In genomic region chr11:3215346-3216026, GRCh38 we compare ENCODE assay signal across 22 cellular contexts. TPM values are rescaled to one million over a fixed set of nuclear protein-coding genes. Genes with fewer than 3 reads are reported as not detected.
DNase-seq lines count a peak whose midpoint lies in the region; ATAC-seq and TF ChIP-seq lines count a peak whose summit lies in the region.
"Had no signal": no experiment of that assay in that cellular context is flagged by ENCODE, and none has a peak within 500 bp of the region (broad histone marks: within the 10 kb centered on the region; RNA-seq: fewer than 3 reads in every experiment).

No MANE protein-coding gene starts in this region.

- H3K4me1 Mint-ChIP-seq in activated CD4-positive, alpha-beta T cell treated with anti-CD3 and anti-CD28 coated beads, Interleukin-2, amount 10 ng/mL, durations not matched to agents 7 days and 5 days = peaks cover 6% of the 10 kb centered on the region
- peaks cover 6% of the 10 kb centered on the region for H3K4me1 Mint-ChIP-seq in chondrocyte (ENCODE audit: low read depth)
- H3K4me1 Mint-ChIP-seq in stimulated activated effector memory CD8-positive, alpha-beta T cell treated with anti-CD3 and anti-CD28 coated beads, Interleukin-12 subunit alpha, Interleukin-12 subunit beta, amount 100 ng/mL, for 72 hours = peaks cover 15% of the 10 kb centered on the region

- H3K4me2 ChIP-seq in BLaER1 treated with 17β-estradiol and CSF1 and Interleukin-3, amounts not matched to agents 10 nM and 100 nM = peak overlapping the region in 8 of 11 experiments; percentile 61 to 75 (median 64); a peak in 16 of 22 replicates
- H3K4me2 ChIP-seq in osteoblast (ENCODE audit: insufficient read depth, low read length) = no peak overlapping the region

- H2AFZ ChIP-seq in osteoblast (ENCODE audit: low read length) = no peak overlapping the region

- H3K27ac ChIP-seq in BLaER1 treated with 17β-estradiol and CSF1 and Interleukin-3, amounts not matched to agents 10 nM and 100 nM = no peak overlapping the region
- H3K27ac ChIP-seq in osteoblast (ENCODE audit: low read depth, low read length) = no peak overlapping the region
- H3K27ac ChIP-seq: neutrophil, uterus had no signal

- H3K9me3 ChIP-seq in BLaER1 treated with 17β-estradiol and CSF1 and Interleukin-3, amounts not matched to agents 10 nM and 100 nM (replicated peaks in 1 of 11) = peaks cover 13 to 17% (median 15%) of the 10 kb centered on the region in 11 experiments
- no peaks in the 10 kb centered on the region for H3K9me3 ChIP-seq in osteoblast (ENCODE audit: low read depth, low read length)
- H3K9me3 ChIP-seq: MG63, neutrophil had no signal

- no peaks in the 10 kb centered on the region; a peak in 1 of 22 replicates for H3K36me3 ChIP-seq in BLaER1 treated with 17β-estradiol and CSF1 and Interleukin-3, amounts not matched to agents 10 nM and 100 nM
- no peaks in the 10 kb centered on the region for H3K36me3 ChIP-seq in osteoblast (ENCODE audit: insufficient read depth, low read length)
- H3K36me3 ChIP-seq: MG63, neutrophil, uterus had no signal

- POLR2A ChIA-PET in activated CD4-positive, alpha-beta T cell treated with anti-CD3 and anti-CD28 coated beads, Interleukin-2, amount 10 ng/mL, durations not matched to agents 7 days and 5 days (lab: Charles Lee) = no interaction called here

- H3K79me2 ChIP-seq in osteoblast (ENCODE audit: insufficient read depth, low read length) = no peaks in the 10 kb centered on the region

- H3K4me3 ChIP-seq in BLaER1 treated with 17β-estradiol and CSF1 and Interleukin-3, amounts not matched to agents 10 nM and 100 nM = no peak overlapping the region
- no peak overlapping the region for H3K4me3 ChIP-seq in osteoblast (ENCODE audit: insufficient read depth, low read length)
- H3K4me3 ChIP-seq: MG63, uterus had no signal

- CTCF ChIA-PET in activated CD4-positive, alpha-beta T cell treated with anti-CD3 and anti-CD28 coated beads, Interleukin-2, amount 10 ng/mL, durations not matched to agents 7 days and 5 days (lab: Charles Lee) = no interaction called here

- ATAC-seq in stimulated activated effector memory CD8-positive, alpha-beta T cell treated with anti-CD3 and anti-CD28 coated beads, Interleukin-12 subunit alpha, Interleukin-12 subunit beta, amount 100 ng/mL, for 72 hours = no peak
- no peak for ATAC-seq in GM18909 (IDR thresholded peaks at IDR 0.05; ENCODE audit: poor library complexity, unreplicated experiment)
- ATAC-seq: activated CD4-positive, alpha-beta T cell treated with anti-CD3 and anti-CD28 coated beads for 36 hours; effector memory CD8-positive, alpha-beta T cell had no signal

- H3K4me3 Mint-ChIP-seq in activated CD4-positive, alpha-beta T cell treated with anti-CD3 and anti-CD28 coated beads, Interleukin-2, amount 10 ng/mL, durations not matched to agents 7 days and 5 days = no peak overlapping the region
- H3K4me3 Mint-ChIP-seq in chondrocyte (ENCODE audit: unreplicated experiment) = no peak overlapping the region
- H3K4me3 Mint-ChIP-seq in stimulated activated effector memory CD8-positive, alpha-beta T cell treated with anti-CD3 and anti-CD28 coated beads, Interleukin-12 subunit alpha, Interleukin-12 subunit beta, amount 100 ng/mL, for 72 hours = no peak overlapping the region
- H3K4me3 Mint-ChIP-seq: activated CD4-positive, alpha-beta T cell treated with anti-CD3 and anti-CD28 coated beads for 36 hours; effector memory CD8-positive, alpha-beta T cell had no signal

- H3K27me3 Mint-ChIP-seq in activated CD4-positive, alpha-beta T cell treated with anti-CD3 and anti-CD28 coated beads, Interleukin-2, amount 10 ng/mL, durations not matched to agents 7 days and 5 days = peaks cover 22% of the 10 kb centered on the region
- H3K27me3 Mint-ChIP-seq in chondrocyte (ENCODE audit: low read depth) = peaks cover 39% of the 10 kb centered on the region

- H3K27me3 ChIP-seq in BLaER1 treated with 17β-estradiol and CSF1 and Interleukin-3, amounts not matched to agents 10 nM and 100 nM = peaks cover 0 to 7% (median 0%) of the 10 kb centered on the region in 11 experiments; a peak in 3 of 22 replicates
- H3K27me3 ChIP-seq in osteoblast (ENCODE audit: insufficient read depth, low read length) = peaks cover 9% of the 10 kb centered on the region
- H3K27me3 ChIP-seq: MG63, uterus had no signal

- peaks cover 3% of the 10 kb centered on the region for H3K9me3 Mint-ChIP-seq in activated CD4-positive, alpha-beta T cell treated with anti-CD3 and anti-CD28 coated beads, Interleukin-2, amount 10 ng/mL, durations not matched to agents 7 days and 5 days
- H3K9me3 Mint-ChIP-seq in chondrocyte (ENCODE audit: low read depth) = peaks cover 16% of the 10 kb centered on the region
- H3K9me3 Mint-ChIP-seq in stimulated activated effector memory CD8-positive, alpha-beta T cell treated with anti-CD3 and anti-CD28 coated beads, Interleukin-12 subunit alpha, Interleukin-12 subunit beta, amount 100 ng/mL, for 72 hours = no peaks in the 10 kb centered on the region

- DNase-seq in activated CD4-positive, alpha-beta T cell treated with anti-CD3 and anti-CD28 coated beads, Interleukin-2, amount 10 ng/mL, durations not matched to agents 7 days and 5 days = no peak
- no peak for DNase-seq in activated CD4-positive, alpha-beta T cell treated with anti-CD3 and anti-CD28 coated beads, Interleukin-2, amount 50 U/mL, for 4 hours
- DNase-seq in chondrocyte (ENCODE audit: low spot score) (peak; percentile 64), osteoblast (ENCODE audit: insufficient read length, low spot score, missing footprints) (peak; percentile 81), activated gamma-delta T cell treated with Interleukin-2 at 50 U/mL for 16 hours (no peak)
- no peak for DNase-seq in stimulated activated effector memory CD8-positive, alpha-beta T cell treated with anti-CD3 and anti-CD28 coated beads, Interleukin-12 subunit alpha, Interleukin-12 subunit beta, amount 100 ng/mL, for 72 hours (ENCODE audit: low spot score in 2 of 2)
- DNase-seq: activated CD4-positive, alpha-beta T cell treated with anti-CD3 and anti-CD28 coated beads for 36 hours; activated CD8-positive, alpha-beta memory T cell treated with anti-CD3 and anti-CD28 coated beads, Interleukin-2, amount 50 U/mL, for 48 hours; effector memory CD8-positive, alpha-beta T cell; MG63; NCI-H1436; NCI-H2171 treated with DMSO at 0.1 percent for 48 hours; NCI-H526 treated with DMSO at 0.1 percent for 48 hours; OCI-M1; SHP77 treated with DMSO at 0.1 percent for 48 hours; stimulated activated CD8-positive, alpha-beta memory T cell treated with anti-CD3 and anti-CD28 coated beads, Interleukin-4, amount 100 ng/mL, for 48 hours had no signal

- TF ChIP-seq CTCF in chondrocyte (IDR thresholded peaks at IDR 0.05) = no peak
- no peak for TF ChIP-seq CTCF in osteoblast (IDR thresholded peaks at IDR 0.05; ENCODE audit: extremely low read depth, low read depth, low read length)

- H3K4me1 ChIP-seq in BLaER1 treated with 17β-estradiol and CSF1 and Interleukin-3, amounts not matched to agents 10 nM and 100 nM = peaks cover 0 to 47% (median 26%) of the 10 kb centered on the region in 10 experiments; a peak in 16 of 20 replicates
- no peaks in the 10 kb centered on the region for H3K4me1 ChIP-seq in osteoblast (ENCODE audit: insufficient read depth, low read length)
- H3K4me1 ChIP-seq: uterus had no signal

- no peaks in the 10 kb centered on the region for H3K36me3 Mint-ChIP-seq in activated CD4-positive, alpha-beta T cell treated with anti-CD3 and anti-CD28 coated beads, Interleukin-2, amount 10 ng/mL, durations not matched to agents 7 days and 5 days (ENCODE audit: low read depth)
- H3K36me3 Mint-ChIP-seq in chondrocyte (ENCODE audit: low read depth) = peaks cover 4% of the 10 kb centered on the region
- H3K36me3 Mint-ChIP-seq in stimulated activated effector memory CD8-positive, alpha-beta T cell treated with anti-CD3 and anti-CD28 coated beads, Interleukin-12 subunit alpha, Interleukin-12 subunit beta, amount 100 ng/mL, for 72 hours = no peaks in the 10 kb centered on the region

- H3K9ac ChIP-seq in BLaER1 treated with 17β-estradiol and CSF1 and Interleukin-3, amounts not matched to agents 10 nM and 100 nM = 0 out of 22 replicates have a peak overlapping the region, but pooled peaks of 1 of the 11 experiments have one; percentile 16

- peaks cover 0 to 19% (median 0%) of the 10 kb centered on the region in 11 experiments; a peak in 2 of 22 replicates for H4K20me1 ChIP-seq in BLaER1 treated with 17β-estradiol and CSF1 and Interleukin-3, amounts not matched to agents 10 nM and 100 nM
- no peaks in the 10 kb centered on the region for H4K20me1 ChIP-seq in osteoblast (ENCODE audit: insufficient read depth, low read length)

- H3K27ac Mint-ChIP-seq in activated CD4-positive, alpha-beta T cell treated with anti-CD3 and anti-CD28 coated beads, Interleukin-2, amount 10 ng/mL, durations not matched to agents 7 days and 5 days = peak overlapping the region; percentile 22
- H3K27ac Mint-ChIP-seq in chondrocyte (ENCODE audit: unreplicated experiment) = no peak overlapping the region
- no peak overlapping the region for H3K27ac Mint-ChIP-seq in stimulated activated effector memory CD8-positive, alpha-beta T cell treated with anti-CD3 and anti-CD28 coated beads, Interleukin-12 subunit alpha, Interleukin-12 subunit beta, amount 100 ng/mL, for 72 hours
- H3K27ac Mint-ChIP-seq: activated CD4-positive, alpha-beta T cell treated with anti-CD3 and anti-CD28 coated beads for 36 hours had no signal

RNA-seq across cellular contexts. Expression of gene MRGPRG, which starts 3.1 kb away (rescaled TPM):
- total RNA-seq in activated CD4-positive, alpha-beta T cell treated with anti-CD3 and anti-CD28 coated beads, Interleukin-2, amount 10 ng/mL, durations not matched to agents 7 days and 5 days = not detected
- total RNA-seq in chondrocyte = not detected in 3 replicates
- total RNA-seq in osteoblast = not detected in 2 replicates
- total RNA-seq: activated CD4-positive, alpha-beta T cell treated with anti-CD3 and anti-CD28 coated beads for 36 hours; astrocyte; fibroblast of lung; uterus had no signal

RNA-seq across cellular contexts. Expression of gene MRGPRE, which starts 16.7 kb away (rescaled TPM):
- total RNA-seq in activated CD4-positive, alpha-beta T cell treated with anti-CD3 and anti-CD28 coated beads, Interleukin-2, amount 10 ng/mL, durations not matched to agents 7 days and 5 days = not detected
- not detected in 3 replicates for total RNA-seq in chondrocyte
- total RNA-seq in osteoblast = under 0.01 TPM in 1 of 2 replicates, not detected in the other
- total RNA-seq: activated CD4-positive, alpha-beta T cell treated with anti-CD3 and anti-CD28 coated beads for 36 hours; astrocyte had no signal

RNA-seq across cellular contexts. Expression of gene OSBPL5, which starts 50.4 kb away (rescaled TPM):
- 10 to 100 TPM in 1 of 2 experiments, 1 to 10 TPM in 1; 9.6 to 12.0 TPM for total RNA-seq in activated CD4-positive, alpha-beta T cell treated with anti-CD3 and anti-CD28 coated beads, Interleukin-2, amount 10 ng/mL, durations not matched to agents 7 days and 5 days
- total RNA-seq in chondrocyte (43.9 to 78.9 TPM (median 47.6 TPM) in 3 replicates), osteoblast (46.0 and 49.9 TPM in 2 replicates)

Comparison
In these comparisons a context has a peak if more than half of its experiments do, and no peak if none do; other contexts are left out.
1. DNase-seq: peak in chondrocyte (single experiment) and osteoblast (single experiment); none in activated CD4-positive, alpha-beta T cell treated with anti-CD3 and anti-CD28 coated beads, Interleukin-2, amount 10 ng/mL, durations not matched to agents 7 days and 5 days (single experiment), activated CD4-positive, alpha-beta T cell treated with anti-CD3 and anti-CD28 coated beads, Interleukin-2, amount 50 U/mL, for 4 hours (0 of 2), stimulated activated effector memory CD8-positive, alpha-beta T cell treated with anti-CD3 and anti-CD28 coated beads, Interleukin-12 subunit alpha, Interleukin-12 subunit beta, amount 100 ng/mL, for 72 hours (0 of 2) and activated gamma-delta T cell treated with Interleukin-2 at 50 U/mL for 16 hours (single experiment).